Comparison of ENCODE assay signal across 1 cellular context in the genomic region with DNA sequence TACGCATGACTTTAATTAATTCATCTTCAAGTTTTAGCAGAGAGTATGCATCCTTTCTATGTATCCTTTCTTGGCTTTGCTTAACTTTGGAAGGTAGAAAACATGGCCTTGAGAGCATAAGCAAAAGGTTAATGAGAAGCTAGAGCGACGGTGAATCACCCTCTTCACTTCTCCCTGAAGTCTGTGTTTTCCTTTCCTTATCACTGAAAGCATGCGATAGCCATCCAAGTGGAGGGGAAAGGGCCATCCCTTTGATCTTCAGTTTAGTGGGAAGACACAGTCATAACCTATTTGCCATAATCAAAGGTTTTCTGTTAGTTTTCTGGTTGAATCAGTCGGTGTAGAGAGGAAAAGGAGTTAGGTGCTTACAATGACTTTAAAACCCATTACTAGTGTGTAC.
TF ChIP-seq lines count a peak whose summit lies in the region.

No MANE protein-coding gene starts in this region.

TF ChIP-seq in HepG2, 621 proteins besides CTCF, POLR2A, EP300 and RAD21 (continued from another document and continues in another):
- TF ChIP-seq, protein P1, sequence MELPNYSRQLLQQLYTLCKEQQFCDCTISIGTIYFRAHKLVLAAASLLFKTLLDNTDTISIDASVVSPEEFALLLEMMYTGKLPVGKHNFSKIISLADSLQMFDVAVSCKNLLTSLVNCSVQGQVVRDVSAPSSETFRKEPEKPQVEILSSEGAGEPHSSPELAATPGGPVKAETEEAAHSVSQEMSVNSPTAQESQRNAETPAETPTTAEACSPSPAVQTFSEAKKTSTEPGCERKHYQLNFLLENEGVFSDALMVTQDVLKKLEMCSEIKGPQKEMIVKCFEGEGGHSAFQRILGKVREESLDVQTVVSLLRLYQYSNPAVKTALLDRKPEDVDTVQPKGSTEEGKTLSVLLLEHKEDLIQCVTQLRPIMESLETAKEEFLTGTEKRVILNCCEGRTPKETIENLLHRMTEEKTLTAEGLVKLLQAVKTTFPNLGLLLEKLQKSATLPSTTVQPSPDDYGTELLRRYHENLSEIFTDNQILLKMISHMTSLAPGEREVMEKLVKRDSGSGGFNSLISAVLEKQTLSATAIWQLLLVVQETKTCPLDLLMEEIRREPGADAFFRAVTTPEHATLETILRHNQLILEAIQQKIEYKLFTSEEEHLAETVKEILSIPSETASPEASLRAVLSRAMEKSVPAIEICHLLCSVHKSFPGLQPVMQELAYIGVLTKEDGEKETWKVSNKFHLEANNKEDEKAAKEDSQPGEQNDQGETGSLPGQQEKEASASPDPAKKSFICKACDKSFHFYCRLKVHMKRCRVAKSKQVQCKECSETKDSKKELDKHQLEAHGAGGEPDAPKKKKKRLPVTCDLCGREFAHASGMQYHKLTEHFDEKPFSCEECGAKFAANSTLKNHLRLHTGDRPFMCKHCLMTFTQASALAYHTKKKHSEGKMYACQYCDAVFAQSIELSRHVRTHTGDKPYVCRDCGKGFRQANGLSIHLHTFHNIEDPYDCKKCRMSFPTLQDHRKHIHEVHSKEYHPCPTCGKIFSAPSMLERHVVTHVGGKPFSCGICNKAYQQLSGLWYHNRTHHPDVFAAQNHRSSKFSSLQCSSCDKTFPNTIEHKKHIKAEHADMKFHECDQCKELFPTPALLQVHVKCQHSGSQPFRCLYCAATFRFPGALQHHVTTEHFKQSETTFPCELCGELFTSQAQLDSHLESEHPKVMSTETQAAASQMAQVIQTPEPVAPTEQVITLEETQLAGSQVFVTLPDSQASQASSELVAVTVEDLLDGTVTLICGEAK (IDR thresholded peaks at IDR 0.05) = no peak
- TF ChIP-seq, protein P1 (CRISPR knock-in tag; IDR thresholded peaks at IDR 0.05) = no peak
- TF ChIP-seq NFKB2 (CRISPR knock-in tag; IDR thresholded peaks at IDR 0.05; ENCODE audit: borderline replicate concordance) (no peak), SSRP1 (CRISPR knock-in tag; IDR thresholded peaks at IDR 0.05) (no peak), PCBP2 (optimal IDR thresholded peaks at IDR 0.05; ENCODE audit: low read depth, low read length, poor library complexity, severe bottlenecking) (no peak), MAFG (CRISPR knock-in tag; IDR thresholded peaks at IDR 0.05) (no peak), CHCHD3 (CRISPR knock-in tag; IDR thresholded peaks at IDR 0.05) (no peak), ZNF670 (CRISPR knock-in tag; IDR thresholded peaks at IDR 0.05; ENCODE audit: borderline replicate concordance) (no peak), KDM1A (CRISPR knock-in tag; IDR thresholded peaks at IDR 0.05) (no peak), ZNF567 (CRISPR knock-in tag; IDR thresholded peaks at IDR 0.05; ENCODE audit: borderline replicate concordance) (no peak), KDM4B (CRISPR knock-in tag; IDR thresholded peaks at IDR 0.05) (no peak), GPN1 (CRISPR knock-in tag; IDR thresholded peaks at IDR 0.05; ENCODE audit: borderline replicate concordance) (no peak), FOXM1 (CRISPR knock-in tag; IDR thresholded peaks at IDR 0.05) (no peak), ZNF83 (CRISPR knock-in tag; IDR thresholded peaks at IDR 0.05; ENCODE audit: borderline replicate concordance) (no peak), PTBP1 (IDR thresholded peaks at IDR 0.05; ENCODE audit: low read depth, low read length, poor library complexity, severe bottlenecking) (no peak), ZNF746 (CRISPR knock-in tag; IDR thresholded peaks at IDR 0.05) (no peak), PHF21A (CRISPR knock-in tag; IDR thresholded peaks at IDR 0.05) (no peak), ZNF121 (CRISPR knock-in tag; IDR thresholded peaks at IDR 0.05) (no peak), CENPT (CRISPR knock-in tag; IDR thresholded peaks at IDR 0.05; ENCODE audit: low read depth) (no peak), ZFP62 (CRISPR knock-in tag; IDR thresholded peaks at IDR 0.05) (no peak), ZNF484 (CRISPR knock-in tag; IDR thresholded peaks at IDR 0.05; ENCODE audit: borderline replicate concordance, low read depth) (no peak), ZNF556 (CRISPR knock-in tag; IDR thresholded peaks at IDR 0.05; ENCODE audit: borderline replicate concordance) (no peak), ARNTL (CRISPR knock-in tag; IDR thresholded peaks at IDR 0.05) (no peak), ZNF44 (CRISPR knock-in tag; IDR thresholded peaks at IDR 0.05) (no peak), HNRNPK (IDR thresholded peaks at IDR 0.05; ENCODE audit: low read depth, low read length, poor library complexity, severe bottlenecking) (no peak), FOXA3 (CRISPR knock-in tag; IDR thresholded peaks at IDR 0.05) (peak; percentile 83), SAFB2 (CRISPR knock-in tag; IDR thresholded peaks at IDR 0.05; ENCODE audit: borderline replicate concordance, low read depth) (no peak)
- TF ChIP-seq, protein P2, sequence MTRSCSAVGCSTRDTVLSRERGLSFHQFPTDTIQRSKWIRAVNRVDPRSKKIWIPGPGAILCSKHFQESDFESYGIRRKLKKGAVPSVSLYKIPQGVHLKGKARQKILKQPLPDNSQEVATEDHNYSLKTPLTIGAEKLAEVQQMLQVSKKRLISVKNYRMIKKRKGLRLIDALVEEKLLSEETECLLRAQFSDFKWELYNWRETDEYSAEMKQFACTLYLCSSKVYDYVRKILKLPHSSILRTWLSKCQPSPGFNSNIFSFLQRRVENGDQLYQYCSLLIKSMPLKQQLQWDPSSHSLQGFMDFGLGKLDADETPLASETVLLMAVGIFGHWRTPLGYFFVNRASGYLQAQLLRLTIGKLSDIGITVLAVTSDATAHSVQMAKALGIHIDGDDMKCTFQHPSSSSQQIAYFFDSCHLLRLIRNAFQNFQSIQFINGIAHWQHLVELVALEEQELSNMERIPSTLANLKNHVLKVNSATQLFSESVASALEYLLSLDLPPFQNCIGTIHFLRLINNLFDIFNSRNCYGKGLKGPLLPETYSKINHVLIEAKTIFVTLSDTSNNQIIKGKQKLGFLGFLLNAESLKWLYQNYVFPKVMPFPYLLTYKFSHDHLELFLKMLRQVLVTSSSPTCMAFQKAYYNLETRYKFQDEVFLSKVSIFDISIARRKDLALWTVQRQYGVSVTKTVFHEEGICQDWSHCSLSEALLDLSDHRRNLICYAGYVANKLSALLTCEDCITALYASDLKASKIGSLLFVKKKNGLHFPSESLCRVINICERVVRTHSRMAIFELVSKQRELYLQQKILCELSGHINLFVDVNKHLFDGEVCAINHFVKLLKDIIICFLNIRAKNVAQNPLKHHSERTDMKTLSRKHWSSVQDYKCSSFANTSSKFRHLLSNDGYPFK (CRISPR knock-in tag; IDR thresholded peaks at IDR 0.05; ENCODE audit: borderline replicate concordance) = no peak
- TF ChIP-seq, protein P3, sequence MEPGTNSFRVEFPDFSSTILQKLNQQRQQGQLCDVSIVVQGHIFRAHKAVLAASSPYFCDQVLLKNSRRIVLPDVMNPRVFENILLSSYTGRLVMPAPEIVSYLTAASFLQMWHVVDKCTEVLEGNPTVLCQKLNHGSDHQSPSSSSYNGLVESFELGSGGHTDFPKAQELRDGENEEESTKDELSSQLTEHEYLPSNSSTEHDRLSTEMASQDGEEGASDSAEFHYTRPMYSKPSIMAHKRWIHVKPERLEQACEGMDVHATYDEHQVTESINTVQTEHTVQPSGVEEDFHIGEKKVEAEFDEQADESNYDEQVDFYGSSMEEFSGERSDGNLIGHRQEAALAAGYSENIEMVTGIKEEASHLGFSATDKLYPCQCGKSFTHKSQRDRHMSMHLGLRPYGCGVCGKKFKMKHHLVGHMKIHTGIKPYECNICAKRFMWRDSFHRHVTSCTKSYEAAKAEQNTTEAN (CRISPR knock-in tag; conservative IDR thresholded peaks at IDR 0.05) = no peak
- TF ChIP-seq, protein P4, sequence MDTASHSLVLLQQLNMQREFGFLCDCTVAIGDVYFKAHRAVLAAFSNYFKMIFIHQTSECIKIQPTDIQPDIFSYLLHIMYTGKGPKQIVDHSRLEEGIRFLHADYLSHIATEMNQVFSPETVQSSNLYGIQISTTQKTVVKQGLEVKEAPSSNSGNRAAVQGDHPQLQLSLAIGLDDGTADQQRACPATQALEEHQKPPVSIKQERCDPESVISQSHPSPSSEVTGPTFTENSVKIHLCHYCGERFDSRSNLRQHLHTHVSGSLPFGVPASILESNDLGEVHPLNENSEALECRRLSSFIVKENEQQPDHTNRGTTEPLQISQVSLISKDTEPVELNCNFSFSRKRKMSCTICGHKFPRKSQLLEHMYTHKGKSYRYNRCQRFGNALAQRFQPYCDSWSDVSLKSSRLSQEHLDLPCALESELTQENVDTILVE (CRISPR knock-in tag; IDR thresholded peaks at IDR 0.05) = 0 out of 2 replicates have a peak, but pooled peaks have one; percentile 34
- TF ChIP-seq, protein P5, sequence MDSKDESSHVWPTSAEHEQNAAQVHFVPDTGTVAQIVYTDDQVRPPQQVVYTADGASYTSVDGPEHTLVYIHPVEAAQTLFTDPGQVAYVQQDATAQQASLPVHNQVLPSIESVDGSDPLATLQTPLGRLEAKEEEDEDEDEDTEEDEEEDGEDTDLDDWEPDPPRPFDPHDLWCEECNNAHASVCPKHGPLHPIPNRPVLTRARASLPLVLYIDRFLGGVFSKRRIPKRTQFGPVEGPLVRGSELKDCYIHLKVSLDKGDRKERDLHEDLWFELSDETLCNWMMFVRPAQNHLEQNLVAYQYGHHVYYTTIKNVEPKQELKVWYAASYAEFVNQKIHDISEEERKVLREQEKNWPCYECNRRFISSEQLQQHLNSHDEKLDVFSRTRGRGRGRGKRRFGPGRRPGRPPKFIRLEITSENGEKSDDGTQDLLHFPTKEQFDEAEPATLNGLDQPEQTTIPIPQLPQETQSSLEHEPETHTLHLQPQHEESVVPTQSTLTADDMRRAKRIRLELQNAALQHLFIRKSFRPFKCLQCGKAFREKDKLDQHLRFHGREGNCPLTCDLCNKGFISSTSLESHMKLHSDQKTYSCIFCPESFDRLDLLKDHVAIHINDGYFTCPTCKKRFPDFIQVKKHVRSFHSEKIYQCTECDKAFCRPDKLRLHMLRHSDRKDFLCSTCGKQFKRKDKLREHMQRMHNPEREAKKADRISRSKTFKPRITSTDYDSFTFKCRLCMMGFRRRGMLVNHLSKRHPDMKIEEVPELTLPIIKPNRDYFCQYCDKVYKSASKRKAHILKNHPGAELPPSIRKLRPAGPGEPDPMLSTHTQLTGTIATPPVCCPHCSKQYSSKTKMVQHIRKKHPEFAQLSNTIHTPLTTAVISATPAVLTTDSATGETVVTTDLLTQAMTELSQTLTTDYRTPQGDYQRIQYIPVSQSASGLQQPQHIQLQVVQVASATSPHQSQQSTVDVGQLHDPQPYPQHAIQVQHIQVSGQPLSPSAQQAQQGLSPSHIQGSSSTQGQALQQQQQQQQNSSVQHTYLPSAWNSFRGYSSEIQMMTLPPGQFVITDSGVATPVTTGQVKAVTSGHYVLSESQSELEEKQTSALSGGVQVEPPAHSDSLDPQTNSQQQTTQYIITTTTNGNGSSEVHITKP (CRISPR knock-in tag; IDR thresholded peaks at IDR 0.05; ENCODE audit: low read depth) = no peak
- TF ChIP-seq, protein P6, sequence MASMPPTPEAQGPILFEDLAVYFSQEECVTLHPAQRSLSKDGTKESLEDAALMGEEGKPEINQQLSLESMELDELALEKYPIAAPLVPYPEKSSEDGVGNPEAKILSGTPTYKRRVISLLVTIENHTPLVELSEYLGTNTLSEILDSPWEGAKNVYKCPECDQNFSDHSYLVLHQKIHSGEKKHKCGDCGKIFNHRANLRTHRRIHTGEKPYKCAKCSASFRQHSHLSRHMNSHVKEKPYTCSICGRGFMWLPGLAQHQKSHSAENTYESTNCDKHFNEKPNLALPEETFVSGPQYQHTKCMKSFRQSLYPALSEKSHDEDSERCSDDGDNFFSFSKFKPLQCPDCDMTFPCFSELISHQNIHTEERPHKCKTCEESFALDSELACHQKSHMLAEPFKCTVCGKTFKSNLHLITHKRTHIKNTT (CRISPR knock-in tag; IDR thresholded peaks at IDR 0.05) = no peak
- TF ChIP-seq, protein P7, sequence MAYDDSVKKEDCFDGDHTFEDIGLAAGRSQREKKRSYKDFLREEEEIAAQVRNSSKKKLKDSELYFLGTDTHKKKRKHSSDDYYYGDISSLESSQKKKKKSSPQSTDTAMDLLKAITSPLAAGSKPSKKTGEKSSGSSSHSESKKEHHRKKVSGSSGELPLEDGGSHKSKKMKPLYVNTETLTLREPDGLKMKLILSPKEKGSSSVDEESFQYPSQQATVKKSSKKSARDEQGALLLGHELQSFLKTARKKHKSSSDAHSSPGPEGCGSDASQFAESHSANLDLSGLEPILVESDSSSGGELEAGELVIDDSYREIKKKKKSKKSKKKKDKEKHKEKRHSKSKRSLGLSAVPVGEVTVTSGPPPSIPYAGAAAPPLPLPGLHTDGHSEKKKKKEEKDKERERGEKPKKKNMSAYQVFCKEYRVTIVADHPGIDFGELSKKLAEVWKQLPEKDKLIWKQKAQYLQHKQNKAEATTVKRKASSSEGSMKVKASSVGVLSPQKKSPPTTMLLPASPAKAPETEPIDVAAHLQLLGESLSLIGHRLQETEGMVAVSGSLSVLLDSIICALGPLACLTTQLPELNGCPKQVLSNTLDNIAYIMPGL (CRISPR knock-in tag; IDR thresholded peaks at IDR 0.05; ENCODE audit: borderline replicate concordance in 1 of 2, low read depth in 1 of 2) = peak in 1 of 2 experiments; percentile 36; a peak in 1 of 4 replicates
